Comparison of ENCODE assay signal across 27 cellular contexts in genomic region chr1:60068393-60069045, GRCh38. TPM values are rescaled to one million over a fixed set of nuclear protein-coding genes. Genes with fewer than 3 reads are reported as not detected.
A peak's percentile ranks its signal among the peaks of the same experiment; 100 is the strongest.
DNase-seq lines count a peak whose midpoint lies in the region; ATAC-seq lines count a peak whose summit lies in the region.
"Had no signal": no experiment of that assay in that cellular context is flagged by ENCODE, and none has a peak within 500 bp of the region (broad histone marks: within the 10 kb centered on the region; RNA-seq: fewer than 3 reads in every experiment).

No MANE protein-coding gene starts in this region.

- H3K27ac Mint-ChIP-seq in activated CD4-positive, alpha-beta T cell treated with anti-CD3 and anti-CD28 coated beads, Interleukin-2, amount 10 ng/mL, durations not matched to agents 24 days and 14 days, result no peak overlapping the region
- H3K27ac Mint-ChIP-seq: IgD-negative memory B cell; nephron progenitor cell; stimulated activated naive B cell treated with anti-CD40 and anti-IgM and Interleukin-4, amounts not matched to agents 10 μg/mL and 1 μg/mL and 100 μg/mL, for 72 hours had no signal

- H3K4me1 Mint-ChIP-seq in activated CD4-positive, alpha-beta T cell treated with anti-CD3 and anti-CD28 coated beads, Interleukin-2, amount 10 ng/mL, durations not matched to agents 24 days and 14 days, result no peaks in the 10 kb centered on the region
- H3K4me1 Mint-ChIP-seq: nephron progenitor cell; stimulated activated naive B cell treated with anti-CD40 and anti-IgM and Interleukin-4, amounts not matched to agents 10 μg/mL and 1 μg/mL and 100 μg/mL, for 72 hours had no signal

- intact Hi-C loops in activated CD4-positive, alpha-beta T cell treated with anti-CD3 and anti-CD28 coated beads, Interleukin-2, amount 10 ng/mL, durations not matched to agents 24 days and 14 days (cut with micrococcal nuclease), result no loop called here

- no peaks in the 10 kb centered on the region for H3K9me3 Mint-ChIP-seq in activated CD4-positive, alpha-beta T cell treated with anti-CD3 and anti-CD28 coated beads, Interleukin-2, amount 10 ng/mL, durations not matched to agents 24 days and 14 days
- H3K9me3 Mint-ChIP-seq: nephron progenitor cell had no signal

- no peak overlapping the region for H3K4me3 Mint-ChIP-seq in activated CD4-positive, alpha-beta T cell treated with anti-CD3 and anti-CD28 coated beads, Interleukin-2, amount 10 ng/mL, durations not matched to agents 24 days and 14 days
- H3K4me3 Mint-ChIP-seq: nephron progenitor cell; stimulated activated naive B cell treated with anti-CD40 and anti-IgM and Interleukin-4, amounts not matched to agents 10 μg/mL and 1 μg/mL and 100 μg/mL, for 72 hours had no signal

- peak; percentile 2 for DNase-seq in activated CD4-positive, alpha-beta T cell treated with anti-CD3 and anti-CD28 coated beads, Interleukin-2, amount 10 ng/mL, durations not matched to agents 24 days and 14 days
- no peak for DNase-seq in activated CD4-positive, alpha-beta T cell treated with anti-CD3 and anti-CD28 coated beads, Interleukin-2, amount 50 U/mL, for 1 hour
- peak; percentile 18 for DNase-seq in amniotic epithelial cell (ENCODE audit: low read depth)
- DNase-seq in fibroblast of peridontal ligament (ENCODE audit: extremely low read depth), result peak; percentile 93
- DNase-seq in stromal cell of bone marrow (ENCODE audit: low read depth), result peak; percentile 73
- DNase-seq in T1000 (lab: John Stamatoyannopoulos, UW), result no peak
- no peak for DNase-seq in NCI-H82 (lab: John Stamatoyannopoulos, UW)
- DNase-seq: 8988T; activated CD4-positive, CD25-positive, alpha-beta regulatory T cell; activated effector memory CD4-positive, alpha-beta T cell treated with Interleukin-2 at 50 U/mL for 16 hours; amygdala; dermis blood vessel endothelial cell; erythroblast; hypothalamus; kidney glomerular epithelial cell; NCI-H187 treated with DMSO at 0.1 percent for 48 hours; NCI-H510A treated with DMSO at 0.1 percent for 48 hours; nephron progenitor cell; Right ventricle myocardium superior; stimulated activated naive B cell treated with anti-CD40 and anti-IgM and Interleukin-4, amounts not matched to agents 10 μg/mL and 1 μg/mL and 100 μg/mL, for 72 hours; T-helper 2 cell; upper lobe of right lung had no signal

- peaks cover 17% of the 10 kb centered on the region for H3K27me3 Mint-ChIP-seq in activated CD4-positive, alpha-beta T cell treated with anti-CD3 and anti-CD28 coated beads, Interleukin-2, amount 10 ng/mL, durations not matched to agents 24 days and 14 days

- no peak for ATAC-seq in GM19351 (IDR thresholded peaks at IDR 0.05; ENCODE audit: unreplicated experiment)
- ATAC-seq: GM12878; stimulated activated naive B cell treated with anti-CD40 and anti-IgM and Interleukin-4, amounts not matched to agents 10 μg/mL and 1 μg/mL and 100 μg/mL, for 72 hours; upper lobe of right lung had no signal

- no peaks in the 10 kb centered on the region for H3K36me3 Mint-ChIP-seq in activated CD4-positive, alpha-beta T cell treated with anti-CD3 and anti-CD28 coated beads, Interleukin-2, amount 10 ng/mL, durations not matched to agents 24 days and 14 days (ENCODE audit: low read depth)
- H3K36me3 Mint-ChIP-seq: IgD-negative memory B cell; stimulated activated naive B cell treated with anti-CD40 and anti-IgM and Interleukin-4, amounts not matched to agents 10 μg/mL and 1 μg/mL and 100 μg/mL, for 72 hours had no signal

RNA-seq across cellular contexts. Expression of gene C1orf87, which starts 5.1 kb away (rescaled TPM):
- not detected in 2 replicates for total RNA-seq in activated CD4-positive, alpha-beta T cell treated with anti-CD3 and anti-CD28 coated beads, Interleukin-2, amount 10 ng/mL, durations not matched to agents 24 days and 14 days
- total RNA-seq: dermis blood vessel endothelial cell, GM12878, mesenteric fat pad, pulmonary artery endothelial cell, Right ventricle myocardium superior had no signal

Comparison
In these comparisons a context has a peak if more than half of its experiments do, and no peak if none do; other contexts are left out.
1. DNase-seq: peak in activated CD4-positive, alpha-beta T cell treated with anti-CD3 and anti-CD28 coated beads, Interleukin-2, amount 10 ng/mL, durations not matched to agents 24 days and 14 days (single experiment), amniotic epithelial cell (single experiment), fibroblast of peridontal ligament (single experiment) and stromal cell of bone marrow (single experiment); none in activated CD4-positive, alpha-beta T cell treated with anti-CD3 and anti-CD28 coated beads, Interleukin-2, amount 50 U/mL, for 1 hour (single experiment), T1000 (single experiment) and NCI-H82 (single experiment).